14 cellular contexts compared by ENCODE assay signal in the genomic region with DNA sequence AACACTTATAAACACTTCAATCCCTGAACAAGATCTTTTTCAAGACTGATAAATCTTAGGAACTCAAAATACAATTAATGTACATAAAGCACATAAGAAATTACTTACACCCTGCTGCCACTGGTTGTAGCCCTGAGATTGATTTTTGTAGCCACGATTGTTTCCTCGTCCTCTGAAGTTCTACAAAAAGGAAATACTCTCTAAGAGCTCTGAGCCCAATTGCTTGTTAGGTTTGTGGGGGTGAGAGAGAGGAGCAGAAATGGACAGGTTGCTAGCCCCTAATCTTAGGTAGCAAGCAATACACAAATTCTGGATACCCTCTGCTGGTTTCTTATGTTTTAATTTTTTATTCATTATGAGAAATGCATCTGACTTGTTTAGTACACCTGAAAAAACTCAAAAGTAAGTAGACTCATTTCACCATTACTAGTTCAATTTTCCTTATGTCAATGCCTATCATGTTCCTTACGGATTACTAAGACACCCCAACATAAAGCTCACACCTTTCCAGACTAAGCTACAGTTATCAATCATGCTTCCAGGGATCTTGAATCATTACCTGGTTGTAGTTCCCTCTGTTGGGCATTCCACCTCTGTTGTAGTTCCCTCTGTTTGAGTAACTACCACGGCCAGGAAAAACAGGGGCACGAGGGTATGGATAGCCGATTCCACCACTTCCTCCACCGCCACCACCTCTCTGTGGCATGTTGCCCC. TPM values are rescaled to one million over a fixed set of nuclear protein-coding genes. Genes with fewer than 3 reads are reported as not detected.
A peak's percentile ranks its signal among the peaks of the same experiment; 100 is the strongest.
DNase-seq lines count a peak whose midpoint lies in the region; ATAC-seq, FAIRE-seq and TF ChIP-seq lines count a peak whose summit lies in the region.
"Had no signal": no experiment of that assay in that cellular context is flagged by ENCODE, and none has a peak within 500 bp of the region (broad histone marks: within the 10 kb centered on the region; RNA-seq: fewer than 3 reads in every experiment).

No MANE protein-coding gene starts in this region.

- no peak for TF ChIP-seq CTCF in K562 (IDR thresholded peaks at IDR 0.05 in 2 of 3, conservative IDR thresholded peaks at IDR 0.05 in 1 of 3; ENCODE audit: insufficient read depth in 2 of 3, low read depth in 1 of 3, low read length in 3 of 3)
- no peak for TF ChIP-seq CTCF in osteocyte (IDR thresholded peaks at IDR 0.05)

- no peaks in the 10 kb centered on the region for H3K9me3 Mint-ChIP-seq in activated CD4-positive, alpha-beta T cell treated with anti-CD3 and anti-CD28 coated beads, Interleukin-2, amount 10 ng/mL, durations not matched to agents 24 days and 14 days
- H3K9me3 Mint-ChIP-seq in osteocyte (ENCODE audit: unreplicated experiment): no peaks in the 10 kb centered on the region

- TF ChIP-seq POLR2A in K562 (conservative IDR thresholded peaks at IDR 0.05): no peak

- H3K9ac ChIP-seq in K562 (ENCODE audit: insufficient read depth in 1 of 2, low read depth in 2 of 2, low read length in 2 of 2): no peak overlapping the region

- H3K36me3 Mint-ChIP-seq in activated CD4-positive, alpha-beta T cell treated with anti-CD3 and anti-CD28 coated beads, Interleukin-2, amount 10 ng/mL, durations not matched to agents 24 days and 14 days (ENCODE audit: low read depth): peaks cover 90% of the 10 kb centered on the region
- peaks cover 84% of the 10 kb centered on the region for H3K36me3 Mint-ChIP-seq in osteocyte (ENCODE audit: unreplicated experiment)

- H3K9me1 ChIP-seq in K562 (ENCODE audit: control insufficient read depth, insufficient read depth, low read length): no peaks in the 10 kb centered on the region

- H3K27me3 Mint-ChIP-seq in activated CD4-positive, alpha-beta T cell treated with anti-CD3 and anti-CD28 coated beads, Interleukin-2, amount 10 ng/mL, durations not matched to agents 24 days and 14 days: no peaks in the 10 kb centered on the region
- H3K27me3 Mint-ChIP-seq in osteocyte (ENCODE audit: unreplicated experiment): no peaks in the 10 kb centered on the region

- ATAC-seq in K562: no peak
- no peak for ATAC-seq in HG02885 (IDR thresholded peaks at IDR 0.05; ENCODE audit: poor library complexity, unreplicated experiment)
- no peak for ATAC-seq in GM21723 (IDR thresholded peaks at IDR 0.05; ENCODE audit: unreplicated experiment)
- ATAC-seq: lower lobe of right lung, pancreas had no signal

- DNase-seq in activated CD4-positive, alpha-beta T cell treated with anti-CD3 and anti-CD28 coated beads, Interleukin-2, amount 10 ng/mL, durations not matched to agents 24 days and 14 days: peak; percentile 56
- no peak for DNase-seq in activated CD4-positive, alpha-beta T cell treated with anti-CD3 and anti-CD28 coated beads for 1 hour
- DNase-seq in NAMALWA (ENCODE audit: low spot score): peak; percentile 11
- DNase-seq in K562 (ENCODE audit: extremely low read depth in 1 of 4, low spot score in 3 of 4): no peak
- DNase-seq in osteocyte (ENCODE audit: extremely low spot score, unreplicated experiment): no peak
- DNase-seq in Ammon's horn (ENCODE audit: low spot score): no peak
- DNase-seq: aorta; lower lobe of right lung; NCI-H1436; NCI-H526; pancreas; stimulated activated CD4-positive, alpha-beta T cell treated with anti-CD3 and anti-CD28 coated beads, Interleukin-12 subunit alpha, Interleukin-12 subunit beta, amount 100 ng/mL, for 4 hours had no signal

- POLR2A ChIA-PET in K562 (lab: Yijun Ruan, JAX): interaction anchor here (1.3 to 24.0 kb wide), 2 partner anchors 12 to 188 kb away, joined by 6 to 485 read pairs; a partner anchor contains a TSS

- no peak for TF ChIP-seq EP300 in K562 (IDR thresholded peaks at IDR 0.05; ENCODE audit: low read length)

- WGBS in K562 (ENCODE audit: insufficient coverage, low coverage, missing lambda C conversion rate): 93% methylated on average over 7 of the region's 7 CpGs

- H3K4me1 ChIP-seq in K562 (replicated peaks in 1 of 2; ENCODE audit: control insufficient read depth in 2 of 2, insufficient read depth in 2 of 2, low read length in 2 of 2): peaks cover 0 to 2% of the 10 kb centered on the region in 2 experiments; a peak in 1 of 5 replicates

- intact Hi-C loops in activated CD4-positive, alpha-beta T cell treated with anti-CD3 and anti-CD28 coated beads, Interleukin-2, amount 10 ng/mL, durations not matched to agents 24 days and 14 days (cut with micrococcal nuclease): no loop called here
- intact Hi-C loops in K562 (cut with micrococcal nuclease): no loop called here

- no peak for TF ChIP-seq RAD21 in K562 (CRISPR knock-in tag; conservative IDR thresholded peaks at IDR 0.05 in 1 of 2, IDR thresholded peaks at IDR 0.05 in 1 of 2)

- peak overlapping the region; percentile 50 for H3K4me3 Mint-ChIP-seq in activated CD4-positive, alpha-beta T cell treated with anti-CD3 and anti-CD28 coated beads, Interleukin-2, amount 10 ng/mL, durations not matched to agents 24 days and 14 days
- H3K4me3 Mint-ChIP-seq in osteocyte (ENCODE audit: unreplicated experiment): no peak overlapping the region

- CTCF ChIA-PET in K562 (lab: Yijun Ruan, JAX; ENCODE audit: low intra/inter-chr PET ratio): no interaction called here

- H3K36me3 ChIP-seq in K562 (ENCODE audit: control insufficient read depth, insufficient read depth, low read length): peaks cover 100% of the 10 kb centered on the region

- in situ Hi-C loops in K562 (cut with MboI): no loop called here

- no peaks in the 10 kb centered on the region for H3K27me3 ChIP-seq in K562 (ENCODE audit: control insufficient read depth in 2 of 2, insufficient read depth in 2 of 2, low read length in 2 of 2)
- H3K27me3 ChIP-seq: pancreas had no signal

- no peak overlapping the region for H2AFZ ChIP-seq in K562 (ENCODE audit: low read depth, low read length)

- H4K20me1 ChIP-seq in K562 (replicated peaks; ENCODE audit: control insufficient read depth, insufficient read depth, low read length): peaks cover 13% of the 10 kb centered on the region

- no TSS peak for BruUV-seq in K562 (replicated peaks; lab: Mats Ljungman, UMichigan)

- H3K27ac ChIP-seq in K562 (ENCODE audit: extremely low read depth, low read depth, low read length): no peak overlapping the region
- H3K27ac ChIP-seq: lower lobe of right lung, pancreas had no signal

- H3K79me2 ChIP-seq in K562 (ENCODE audit: control insufficient read depth, insufficient read depth, low read length): peaks cover 91% of the 10 kb centered on the region

- H3K9me3 ChIP-seq in K562 (replicated peaks; ENCODE audit: control insufficient read depth, insufficient read depth, low read depth, low read length): no peaks in the 10 kb centered on the region
- H3K9me3 ChIP-seq: lower lobe of right lung, pancreas had no signal

- H3K27ac Mint-ChIP-seq in activated CD4-positive, alpha-beta T cell treated with anti-CD3 and anti-CD28 coated beads, Interleukin-2, amount 10 ng/mL, durations not matched to agents 24 days and 14 days: peak overlapping the region; percentile 81
- peak overlapping the region; percentile 23 for H3K27ac Mint-ChIP-seq in osteocyte (ENCODE audit: unreplicated experiment)

- H3K4me1 Mint-ChIP-seq in activated CD4-positive, alpha-beta T cell treated with anti-CD3 and anti-CD28 coated beads, Interleukin-2, amount 10 ng/mL, durations not matched to agents 24 days and 14 days: peaks cover 65% of the 10 kb centered on the region
- H3K4me1 Mint-ChIP-seq in osteocyte (ENCODE audit: unreplicated experiment): peaks cover 12% of the 10 kb centered on the region

- H3K4me3 ChIP-seq in K562: no peak overlapping the region
- H3K4me3 ChIP-seq: lower lobe of right lung, pancreas had no signal

- no peak overlapping the region for H3K4me2 ChIP-seq in K562 (ENCODE audit: insufficient read depth, low read length)

- FAIRE-seq in K562 (lab: Jason Lieb, UNC): no peak
- FAIRE-seq: pancreas had no signal

RNA-seq across cellular contexts. Expression of a gene that starts 9.3 kb away (rescaled TPM):
- total RNA-seq in activated CD4-positive, alpha-beta T cell treated with anti-CD3 and anti-CD28 coated beads, Interleukin-2, amount 10 ng/mL, durations not matched to agents 24 days and 14 days: 611 and 612 TPM in 2 replicates
- total RNA-seq in K562 (2011; cell fraction: chromatin; rRNA removed; ENCODE audit: low replicate concordance): 223 and 1,039 TPM in 2 replicates
- 91.7 and 116 TPM in 2 replicates for total RNA-seq in K562 (2011; cell fraction: nucleolus; rRNA removed)
- total RNA-seq in K562 (2011; cell fraction: nucleoplasm; rRNA removed): 330 and 565 TPM in 2 replicates
- total RNA-seq in K562 (2014; rRNA removed): 668 and 711 TPM in 2 replicates
- 445 and 505 TPM in 2 replicates for total RNA-seq in K562 (2014; rRNA removed; fragmentation: Illumina TruSeq; extraction: Trizol)
- 643 and 670 TPM in 2 replicates for total RNA-seq in K562 (2015; rRNA removed; fragmentation: Illumina TruSeq; extraction: Trizol)
- total RNA-seq in K562 (2021): 482 and 577 TPM in 2 replicates
- polyA plus RNA-seq in K562 (2011; rRNA removed): 268 and 377 TPM in 2 replicates
- polyA plus RNA-seq in K562 (2011; cell fraction: cytosol; rRNA removed): 76.3 and 102 TPM in 2 replicates
- polyA plus RNA-seq in K562 (2011; cell fraction: nucleus; rRNA removed): 225 and 265 TPM in 2 replicates
- 288 and 679 TPM in 2 replicates for polyA plus RNA-seq in K562 (2012)
- 629 and 777 TPM in 2 replicates for polyA plus RNA-seq in K562 (2014; fragmentation: Illumina TruSeq; extraction: Trizol)
- polyA plus RNA-seq in K562 (2014; fragmentation: Nextera tagmentation; extraction: Ambion mirVana): 100 to 1,000 TPM; 159 to 174 TPM
- polyA plus RNA-seq in K562 (2014; rRNA removed): 519 and 621 TPM in 2 replicates
- 545 and 750 TPM in 2 replicates for polyA minus RNA-seq in K562 (2011; rRNA and poly(A)+ RNA removed)
- polyA minus RNA-seq in K562 (2011; cell fraction: cytosol; rRNA and poly(A)+ RNA removed): 202 and 313 TPM in 2 replicates
- 148 and 261 TPM in 2 replicates for polyA minus RNA-seq in K562 (2011; cell fraction: nucleus; rRNA and poly(A)+ RNA removed)
- 292 and 299 TPM in 2 replicates for total RNA-seq in osteocyte

RNA-seq across cellular contexts. Expression of a gene that starts 19.6 kb away (rescaled TPM):
- 28.6 and 30.0 TPM in 2 replicates for total RNA-seq in activated CD4-positive, alpha-beta T cell treated with anti-CD3 and anti-CD28 coated beads, Interleukin-2, amount 10 ng/mL, durations not matched to agents 24 days and 14 days
- 12.0 and 57.2 TPM in 2 replicates for total RNA-seq in K562 (2011; cell fraction: chromatin; rRNA removed; ENCODE audit: low replicate concordance)
- total RNA-seq in K562 (2011; cell fraction: nucleolus; rRNA removed): 9.8 and 15.1 TPM in 2 replicates
- 27.4 and 66.6 TPM in 2 replicates for total RNA-seq in K562 (2011; cell fraction: nucleoplasm; rRNA removed)
- total RNA-seq in K562 (2014; rRNA removed) (41.5 and 47.2 TPM in 2 replicates), K562 (2014; rRNA removed; fragmentation: Illumina TruSeq; extraction: Trizol) (72.8 and 92.9 TPM in 2 replicates), K562 (2015; rRNA removed; fragmentation: Illumina TruSeq; extraction: Trizol) (77.9 and 84.3 TPM in 2 replicates), K562 (2021) (51.6 and 60.0 TPM in 2 replicates), osteocyte (27.4 and 27.6 TPM in 2 replicates)
- polyA plus RNA-seq in K562 (2011; rRNA removed) (30.6 and 55.6 TPM in 2 replicates), K562 (2014; fragmentation: Illumina TruSeq; extraction: Trizol) (99.5 and 106 TPM in 2 replicates), K562 (2014; fragmentation: Nextera tagmentation; extraction: Ambion mirVana) (100 to 1,000 TPM; 145 to 171 TPM), K562 (2014; rRNA removed) (122 and 192 TPM in 2 replicates)
- polyA plus RNA-seq in K562 (2011; cell fraction: cytosol; rRNA removed): 10.0 and 20.6 TPM in 2 replicates
- 19.3 and 20.9 TPM in 2 replicates for polyA plus RNA-seq in K562 (2011; cell fraction: nucleus; rRNA removed)
- 47.6 and 108 TPM in 2 replicates for polyA plus RNA-seq in K562 (2012)
- polyA minus RNA-seq in K562 (2011; rRNA and poly(A)+ RNA removed): 27.2 and 34.7 TPM in 2 replicates
- polyA minus RNA-seq in K562 (2011; cell fraction: cytosol; rRNA and poly(A)+ RNA removed): 6.5 and 6.7 TPM in 2 replicates
- 30.8 and 45.2 TPM in 2 replicates for polyA minus RNA-seq in K562 (2011; cell fraction: nucleus; rRNA and poly(A)+ RNA removed)

Comparison
In these comparisons a context has a peak if more than half of its experiments do, and no peak if none do; other contexts are left out.
1. DNase-seq: peak in activated CD4-positive, alpha-beta T cell treated with anti-CD3 and anti-CD28 coated beads, Interleukin-2, amount 10 ng/mL, durations not matched to agents 24 days and 14 days (single experiment) and NAMALWA (single experiment); none in activated CD4-positive, alpha-beta T cell treated with anti-CD3 and anti-CD28 coated beads for 1 hour (single experiment), K562 (0 of 4), osteocyte (single experiment) and Ammon's horn (single experiment).